1 cellular context compared by ENCODE assay signal in the genomic region with DNA sequence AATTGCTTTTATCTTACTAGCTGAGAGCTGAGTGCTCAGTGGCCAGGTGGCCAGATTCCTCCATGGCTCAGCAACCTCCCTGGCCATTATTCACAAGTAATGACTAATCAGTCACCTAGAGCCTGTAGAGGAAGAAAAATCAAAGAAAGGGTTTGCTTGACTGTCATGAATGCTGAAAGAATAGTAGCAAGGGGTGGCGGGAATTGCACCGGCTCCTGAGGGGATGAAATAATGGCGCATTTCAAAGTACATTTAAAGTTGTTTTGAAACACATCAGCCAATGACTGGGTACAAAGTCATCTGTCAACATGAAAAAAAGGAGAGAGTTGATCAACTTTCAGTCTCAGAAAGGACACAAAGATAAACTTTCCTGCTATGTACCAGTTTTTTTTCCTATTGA.
TF ChIP-seq lines count a peak whose summit lies in the region.

No MANE protein-coding gene starts in this region.

TF ChIP-seq in H1, 55 proteins besides CTCF, POLR2A, EP300 and RAD21 (continued from another document):
- TF ChIP-seq ATF3 (IDR thresholded peaks at IDR 0.05; ENCODE audit: insufficient read depth, low read depth, low read length): no peak
- TF ChIP-seq USF2 (IDR thresholded peaks at IDR 0.05; ENCODE audit: low read length): no peak
- TF ChIP-seq RBBP5 (IDR thresholded peaks at IDR 0.05; ENCODE audit: borderline replicate concordance, low read depth, low read length): no peak
- TF ChIP-seq TAF1 (IDR thresholded peaks at IDR 0.05; ENCODE audit: low read depth, low read length): no peak
- TF ChIP-seq E2F6 (IDR thresholded peaks at IDR 0.05): no peak
- no peak for TF ChIP-seq CBX5 (IDR thresholded peaks at IDR 0.05; ENCODE audit: low read depth, low read length)
- no peak for TF ChIP-seq HDAC2 (IDR thresholded peaks at IDR 0.05; ENCODE audit: borderline replicate concordance in 1 of 2, low read depth in 2 of 2, low read length in 2 of 2)
- no peak for TF ChIP-seq POU5F1 (IDR thresholded peaks at IDR 0.05; ENCODE audit: low read depth, low read length)
- no peak for TF ChIP-seq CTBP2 (IDR thresholded peaks at IDR 0.05; ENCODE audit: borderline replicate concordance, insufficient read depth, insufficient read length, low read length)
- TF ChIP-seq CHD2 (IDR thresholded peaks at IDR 0.05; ENCODE audit: low read length): no peak
TF ChIP-seq in H1: peak in this region for 0.
